ENCODE assay signal across 23 cellular contexts in genomic region chr19:55277494-55277893, GRCh38. TPM values are rescaled to one million over a fixed set of nuclear protein-coding genes. Genes with fewer than 3 reads are reported as not detected.
DNase-seq lines count a peak whose midpoint lies in the region; ATAC-seq and TF ChIP-seq lines count a peak whose summit lies in the region.
"Had no signal": no experiment of that assay in that cellular context is flagged by ENCODE, and none has a peak within 500 bp of the region (broad histone marks: within the 10 kb centered on the region; RNA-seq: fewer than 3 reads in every experiment).

No MANE protein-coding gene starts in this region.

- H2AFZ ChIP-seq in OCI-LY1 (ENCODE audit: low read length) (no peak overlapping the region), trophoblast cell (ENCODE audit: insufficient read depth, low read length, poor library complexity) (no peak overlapping the region)

- no peaks in the 10 kb centered on the region for H4K20me1 ChIP-seq in OCI-LY1 (ENCODE audit: insufficient read depth, low read length)

- no peak for TF ChIP-seq CTCF in OCI-LY1 (IDR thresholded peaks at IDR 0.05; ENCODE audit: low read length)

- H3K4me1 ChIP-seq in OCI-LY1 (ENCODE audit: insufficient read depth, low read length, severe bottlenecking): peaks cover 77% of the 10 kb centered on the region
- peaks cover 0 to 5% of the 10 kb centered on the region in 2 experiments for H3K4me1 ChIP-seq in trophoblast cell (ENCODE audit: control insufficient read depth in 1 of 2, insufficient read depth in 2 of 2, low read length in 2 of 2)

- H3K36me3 ChIP-seq in OCI-LY1 (ENCODE audit: insufficient read depth, low read length) (peaks cover 21% of the 10 kb centered on the region), trophoblast cell (ENCODE audit: control insufficient read depth in 1 of 2, insufficient read depth in 2 of 2, low read length in 2 of 2) (peaks cover 15 to 17% of the 10 kb centered on the region in 2 experiments)

- H3K27me3 ChIP-seq in OCI-LY1 (ENCODE audit: insufficient read depth, low read length) (no peaks in the 10 kb centered on the region), trophoblast cell (ENCODE audit: insufficient read depth, low read length) (no peaks in the 10 kb centered on the region)
- H3K27me3 ChIP-seq: pancreas had no signal

- peaks cover 24% of the 10 kb centered on the region for H3K4me1 Mint-ChIP-seq in T-helper 2 cell treated with Interferon-gamma antibody and Interleukin-4, amounts not matched to agents 5 μg/mL and 100 μg/mL, for 36 hours (ENCODE audit: low read depth)
- peaks cover 29 to 32% of the 10 kb centered on the region in 2 donors for H3K4me1 Mint-ChIP-seq in effector memory CD8-positive, alpha-beta T cell (ENCODE audit: low read depth in 2 of 2)

- no peak overlapping the region for H3K18ac ChIP-seq in trophoblast cell (ENCODE audit: low read length)

- no peak overlapping the region for H3K23ac ChIP-seq in trophoblast cell (ENCODE audit: low read length)

- H3K14ac ChIP-seq in trophoblast cell (ENCODE audit: low read length): no peak overlapping the region

- H3K36me3 Mint-ChIP-seq in T-helper 2 cell treated with Interferon-gamma antibody and Interleukin-4, amounts not matched to agents 5 μg/mL and 100 μg/mL, for 36 hours (ENCODE audit: low read depth): peaks cover 8% of the 10 kb centered on the region
- H3K36me3 Mint-ChIP-seq in effector memory CD8-positive, alpha-beta T cell (ENCODE audit: insufficient read depth): peaks cover 33% of the 10 kb centered on the region

- intact Hi-C loops in posterior vena cava (cut with DNase I): loop anchor here in 1 of 2 donors (5.0 kb wide), 1 partner anchor 720 kb away; no protein-coding TSS in a partner anchor

- peak overlapping the region; percentile 97 for H3K27ac ChIP-seq in OCI-LY1 (ENCODE audit: low read depth, low read length, poor library complexity, severe bottlenecking)
- H3K27ac ChIP-seq in trophoblast cell (ENCODE audit: low read depth, low read length): no peak overlapping the region
- H3K27ac ChIP-seq: 22Rv1, pancreas had no signal

- H3K4me3 Mint-ChIP-seq in T-helper 2 cell treated with Interferon-gamma antibody and Interleukin-4, amounts not matched to agents 5 μg/mL and 100 μg/mL, for 36 hours: peak overlapping the region; percentile 7
- peak overlapping the region; percentile 76 to 78 for H3K4me3 Mint-ChIP-seq in effector memory CD8-positive, alpha-beta T cell

- no peak overlapping the region for H4K91ac ChIP-seq in trophoblast cell (ENCODE audit: low read depth, low read length)

- H2AK5ac ChIP-seq in trophoblast cell (ENCODE audit: low read length): no peak overlapping the region

- H3K9ac ChIP-seq in OCI-LY1 (ENCODE audit: low read length) (peak overlapping the region; percentile 65; the same call in 1 of the 2 replicates), trophoblast cell (ENCODE audit: low read length) (no peak overlapping the region)

- DNase-seq in T-helper 2 cell treated with Interferon-gamma antibody and Interleukin-4, amounts not matched to agents 5 μg/mL and 100 μg/mL, for 36 hours (ENCODE audit: low spot score): no peak
- DNase-seq in T-helper 2 cell: no peak
- no peak for DNase-seq in effector memory CD8-positive, alpha-beta T cell
- no peak for DNase-seq in trophoblast cell
- no peak for DNase-seq in posterior vena cava (ENCODE audit: low spot score)
- no peak for DNase-seq in NCI-H1105 treated with DMSO at 0.1 percent for 48 hours (lab: John Stamatoyannopoulos, UW)
- DNase-seq in SW 1271 (lab: John Stamatoyannopoulos, UW): no peak
- DNase-seq: activated CD4-positive, alpha-beta T cell treated with anti-CD3 and anti-CD28 coated beads, Interleukin-2, amount 50 U/mL, for 1 hour; DMS79 treated with DMSO at 0.1 percent for 48 hours; H7; left cardiac atrium; NCI-H1417; NCI-H2171 treated with DMSO at 0.1 percent for 48 hours; NCI-H82; pancreas; stimulated activated CD4-positive, alpha-beta T cell treated with anti-CD3 and anti-CD28 coated beads, Interleukin-4, amount 100 ng/mL, for 4 hours; stimulated activated CD8-positive, alpha-beta memory T cell treated with anti-CD3 and anti-CD28 coated beads, Interleukin-4, amount 100 ng/mL, for 48 hours had no signal

- no peak overlapping the region for H4K12ac ChIP-seq in trophoblast cell (ENCODE audit: low read depth, low read length)

- no peaks in the 10 kb centered on the region for H3K9me3 Mint-ChIP-seq in T-helper 2 cell treated with Interferon-gamma antibody and Interleukin-4, amounts not matched to agents 5 μg/mL and 100 μg/mL, for 36 hours
- no peaks in the 10 kb centered on the region for H3K9me3 Mint-ChIP-seq in effector memory CD8-positive, alpha-beta T cell
- H3K9me3 Mint-ChIP-seq: mesothelial cell of epicardium had no signal

- no peak overlapping the region for H2BK120ac ChIP-seq in trophoblast cell (ENCODE audit: insufficient read depth, low read length, poor library complexity)

- H3K27me3 Mint-ChIP-seq in T-helper 2 cell treated with Interferon-gamma antibody and Interleukin-4, amounts not matched to agents 5 μg/mL and 100 μg/mL, for 36 hours (ENCODE audit: low read depth): no peaks in the 10 kb centered on the region
- H3K27me3 Mint-ChIP-seq in effector memory CD8-positive, alpha-beta T cell: no peaks in the 10 kb centered on the region

- peaks cover 5% of the 10 kb centered on the region; the same call in 1 of the 2 replicates for H3F3A ChIP-seq in OCI-LY1 (ENCODE audit: insufficient read depth, low read length)

- no CpG with 5 or more reads among the region's 17 CpGs for WGBS in trophoblast cell (ENCODE audit: extremely low coverage, insufficient coverage, insufficient read length)

- no peak for ATAC-seq in effector memory CD8-positive, alpha-beta T cell (replicated peaks)
- ATAC-seq: left cardiac atrium, Panc1, pancreas had no signal

- H2BK5ac ChIP-seq in trophoblast cell (ENCODE audit: low read depth, low read length, poor library complexity): no peak overlapping the region

- H3K9me3 ChIP-seq in OCI-LY1 (ENCODE audit: low read length): no peaks in the 10 kb centered on the region
- no peaks in the 10 kb centered on the region for H3K9me3 ChIP-seq in trophoblast cell (ENCODE audit: insufficient read depth, low read depth, low read length)
- H3K9me3 ChIP-seq: pancreas had no signal

- H3K27ac Mint-ChIP-seq in T-helper 2 cell treated with Interferon-gamma antibody and Interleukin-4, amounts not matched to agents 5 μg/mL and 100 μg/mL, for 36 hours: peak overlapping the region; percentile 20
- peak overlapping the region; percentile 94 to 95 for H3K27ac Mint-ChIP-seq in effector memory CD8-positive, alpha-beta T cell
- H3K27ac Mint-ChIP-seq: mesothelial cell of epicardium had no signal

- H3K79me2 ChIP-seq in OCI-LY1 (ENCODE audit: insufficient read depth, low read length): no peaks in the 10 kb centered on the region
- no peaks in the 10 kb centered on the region for H3K79me2 ChIP-seq in trophoblast cell (ENCODE audit: control insufficient read depth, insufficient read depth, low read length, poor library complexity)

- H3K4me3 ChIP-seq in OCI-LY1 (ENCODE audit: low read depth, low read length, poor library complexity, severe bottlenecking) (peak overlapping the region; percentile 47), trophoblast cell (ENCODE audit: low read depth, low read length) (peak overlapping the region; percentile 41)
- H3K4me3 ChIP-seq: pancreas had no signal

- H3K79me1 ChIP-seq in trophoblast cell (ENCODE audit: low read length): peaks cover 3% of the 10 kb centered on the region

- H4K8ac ChIP-seq in trophoblast cell (ENCODE audit: low read depth, low read length): no peak overlapping the region

- no peaks in the 10 kb centered on the region for H3K9me2 ChIP-seq in OCI-LY1 (ENCODE audit: low read depth, low read length)

- H2BK12ac ChIP-seq in trophoblast cell (ENCODE audit: low read length): no peak overlapping the region

- H3K4me2 ChIP-seq in OCI-LY1 (ENCODE audit: low read length): peak overlapping the region; percentile 93
- no peak overlapping the region for H3K4me2 ChIP-seq in trophoblast cell (ENCODE audit: low read length)

- H3K4ac ChIP-seq in trophoblast cell (ENCODE audit: low read depth, low read length): no peak overlapping the region

RNA-seq across cellular contexts. Expression of gene HSPBP1, which starts 2.4 kb away (rescaled TPM):
- polyA plus RNA-seq in trophoblast cell (2013): 24.4 TPM in 2 replicates
- 10 to 100 TPM; 19.8 to 20.1 TPM for total RNA-seq in posterior vena cava

RNA-seq across cellular contexts. Expression of gene BRSK1, which starts 6.3 kb away (rescaled TPM):
- 5.7 and 6.9 TPM in 2 replicates for polyA plus RNA-seq in trophoblast cell (2013)
- 1 to 10 TPM; 7.2 to 9.2 TPM for total RNA-seq in posterior vena cava

RNA-seq across cellular contexts. Expression of gene PPP6R1, which starts 18.7 kb away (rescaled TPM):
- polyA plus RNA-seq in trophoblast cell (2013): 46.5 and 48.3 TPM in 2 replicates
- total RNA-seq in posterior vena cava: 10 to 100 TPM; 40.6 to 46.0 TPM

RNA-seq across cellular contexts. Expression of gene TMEM150B, which starts 47.6 kb away (rescaled TPM):
- polyA plus RNA-seq in trophoblast cell (2013): not detected in 2 replicates
- 1 to 10 TPM; 1.9 to 5.4 TPM for total RNA-seq in posterior vena cava
- total RNA-seq: chondrocyte, mesothelial cell of epicardium had no signal
- polyA plus RNA-seq: BJ had no signal

RNA-seq across cellular contexts. Expression of gene TMEM86B, which starts 48.9 kb away (rescaled TPM):
- polyA plus RNA-seq in trophoblast cell (2013): 1.2 TPM in 2 replicates
- 1 to 10 TPM; 1.6 to 1.7 TPM for total RNA-seq in posterior vena cava
